In the genomic region with DNA sequence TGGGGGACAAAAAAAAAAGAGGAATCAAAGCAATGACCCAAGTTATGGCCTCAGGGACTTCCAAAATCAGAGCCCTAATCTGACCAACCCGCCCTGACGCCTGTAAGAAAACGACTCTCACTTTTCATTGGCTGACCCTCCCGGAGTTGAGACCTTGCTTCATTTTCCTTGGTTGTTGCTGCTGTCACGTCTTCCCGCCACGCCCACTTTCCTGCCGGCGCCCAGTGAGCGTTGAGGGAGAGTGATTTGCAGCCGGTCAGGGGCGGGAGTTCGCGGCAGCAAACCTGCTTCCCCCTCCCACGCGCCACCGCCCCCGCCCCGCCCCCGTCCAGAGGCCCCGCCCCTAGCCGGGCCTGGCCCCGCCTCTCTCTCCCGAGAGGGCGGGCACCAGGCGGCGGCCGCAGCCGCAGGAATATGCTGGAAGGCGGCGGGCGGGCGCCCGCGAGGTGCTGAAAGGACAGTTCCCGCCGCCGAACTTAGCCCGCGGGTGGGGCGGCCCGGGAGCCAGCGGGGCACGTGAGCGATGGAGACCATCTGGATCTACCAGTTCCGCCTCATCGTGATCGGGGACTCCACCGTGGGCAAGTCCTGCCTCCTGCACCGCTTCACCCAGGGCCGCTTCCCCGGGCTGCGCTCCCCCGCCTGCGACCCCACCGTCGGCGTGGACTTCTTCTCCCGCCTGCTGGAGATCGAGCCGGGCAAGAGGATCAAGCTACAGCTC, we compare ENCODE assay signal across 1 cellular context.
A peak's percentile ranks its signal among the peaks of the same experiment; 100 is the strongest.
TF ChIP-seq lines count a peak whose summit lies in the region.

A gene with protein sequence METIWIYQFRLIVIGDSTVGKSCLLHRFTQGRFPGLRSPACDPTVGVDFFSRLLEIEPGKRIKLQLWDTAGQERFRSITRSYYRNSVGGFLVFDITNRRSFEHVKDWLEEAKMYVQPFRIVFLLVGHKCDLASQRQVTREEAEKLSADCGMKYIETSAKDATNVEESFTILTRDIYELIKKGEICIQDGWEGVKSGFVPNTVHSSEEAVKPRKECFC (plus strand): TSS at position 403 of the 721 bp plus-strand sequence. CDS start 121 bp downstream, at position 524.

TF ChIP-seq in GM12878, 131 proteins besides CTCF, POLR2A, EP300 and RAD21 (continued from another document and continues in another):
- TF ChIP-seq RB1 (IDR thresholded peaks at IDR 0.05; ENCODE audit: borderline replicate concordance) (no peak), CHD2 (IDR thresholded peaks at IDR 0.05; ENCODE audit: borderline replicate concordance, low read depth, low read length) (peak; percentile 82), PML (IDR thresholded peaks at IDR 0.05; ENCODE audit: low read length) (no peak), ZSCAN29 (IDR thresholded peaks at IDR 0.05) (no peak), JUND (IDR thresholded peaks at IDR 0.05; ENCODE audit: low read depth, low read length) (no peak), HDAC6 (IDR thresholded peaks at IDR 0.05; ENCODE audit: unreplicated experiment) (no peak), ATF7 (IDR thresholded peaks at IDR 0.05; ENCODE audit: low read depth) (no peak), SMARCA5 (IDR thresholded peaks at IDR 0.05) (peak; percentile 80), ETV6 (conservative IDR thresholded peaks at IDR 0.05 in 1 of 2, IDR thresholded peaks at IDR 0.05 in 1 of 2; ENCODE audit: borderline replicate concordance in 1 of 2, low read depth in 1 of 2) (no peak), RCOR1 (conservative IDR thresholded peaks at IDR 0.05; ENCODE audit: low read depth, low read length) (no peak), GATAD2B (conservative IDR thresholded peaks at IDR 0.05; ENCODE audit: low read depth) (no peak; the same call in none of the 2 replicates), NRF1 (conservative IDR thresholded peaks at IDR 0.05; ENCODE audit: low read depth, low read length) (no peak), SMAD1 (IDR thresholded peaks at IDR 0.05; ENCODE audit: low read depth, partially characterized antibody) (no peak), BMI1 (IDR thresholded peaks at IDR 0.05; ENCODE audit: borderline replicate concordance) (no peak), MEF2A (IDR thresholded peaks at IDR 0.05; ENCODE audit: insufficient read depth, low read depth, low read length) (no peak), CREB1 (IDR thresholded peaks at IDR 0.05; ENCODE audit: low read depth) (peak; percentile 85), PAX5 (IDR thresholded peaks at IDR 0.05; ENCODE audit: borderline replicate concordance, low read depth, low read length) (no peak), SMAD5 (IDR thresholded peaks at IDR 0.05; ENCODE audit: low read depth) (0 out of 2 replicates have a peak, but pooled peaks have one; percentile 40), CEBPB (IDR thresholded peaks at IDR 0.05; ENCODE audit: borderline replicate concordance in 1 of 2, low read depth in 2 of 2, low read length in 2 of 2) (no peak), POU2F2 (IDR thresholded peaks at IDR 0.05; ENCODE audit: borderline replicate concordance, low read depth, low read length) (no peak), STAT3 (IDR thresholded peaks at IDR 0.05; ENCODE audit: low read depth, low read length) (no peak), BCL11A (IDR thresholded peaks at IDR 0.05; ENCODE audit: low read depth, low read length) (no peak), RUNX3 (IDR thresholded peaks at IDR 0.05; ENCODE audit: low read length) (peak; percentile 33; the same call in 1 of the 2 replicates), CBFB (IDR thresholded peaks at IDR 0.05; ENCODE audit: low read depth) (no peak), BRCA1 (IDR thresholded peaks at IDR 0.05; ENCODE audit: low read depth, low read length) (no peak), CBX3 (IDR thresholded peaks at IDR 0.05; ENCODE audit: borderline replicate concordance, low read depth) (no peak), RAD51 (IDR thresholded peaks at IDR 0.05) (peak; percentile 41; the same call in 1 of the 2 replicates), TARDBP (IDR thresholded peaks at IDR 0.05; ENCODE audit: borderline replicate concordance) (no peak; the same call in 1 of the 2 replicates), YBX1 (IDR thresholded peaks at IDR 0.05) (no peak), BHLHE40 (IDR thresholded peaks at IDR 0.05; ENCODE audit: borderline replicate concordance in 1 of 2, low read depth in 2 of 2, low read length in 1 of 2) (peak; percentile 96 to 99), HDGF (IDR thresholded peaks at IDR 0.05) (no peak), ZNF24 (IDR thresholded peaks at IDR 0.05) (no peak), ZNF274 (IDR thresholded peaks at IDR 0.05; ENCODE audit: insufficient read depth, insufficient read length) (no peak), MYB (IDR thresholded peaks at IDR 0.05; ENCODE audit: borderline replicate concordance, low read depth, low read length) (no peak), YY1 (IDR thresholded peaks at IDR 0.05; ENCODE audit: low read depth, low read length) (0 out of 2 replicates have a peak, but pooled peaks have one; percentile 8), ZNF207 (IDR thresholded peaks at IDR 0.05; ENCODE audit: borderline replicate concordance) (no peak), NR2C1 (IDR thresholded peaks at IDR 0.05) (no peak), MTA3 (IDR thresholded peaks at IDR 0.05; ENCODE audit: borderline replicate concordance, low read length) (no peak), POLR2AphosphoS2 (IDR thresholded peaks at IDR 0.05; ENCODE audit: low read depth, low read length) (no peak)
- TF ChIP-seq, protein P1, sequence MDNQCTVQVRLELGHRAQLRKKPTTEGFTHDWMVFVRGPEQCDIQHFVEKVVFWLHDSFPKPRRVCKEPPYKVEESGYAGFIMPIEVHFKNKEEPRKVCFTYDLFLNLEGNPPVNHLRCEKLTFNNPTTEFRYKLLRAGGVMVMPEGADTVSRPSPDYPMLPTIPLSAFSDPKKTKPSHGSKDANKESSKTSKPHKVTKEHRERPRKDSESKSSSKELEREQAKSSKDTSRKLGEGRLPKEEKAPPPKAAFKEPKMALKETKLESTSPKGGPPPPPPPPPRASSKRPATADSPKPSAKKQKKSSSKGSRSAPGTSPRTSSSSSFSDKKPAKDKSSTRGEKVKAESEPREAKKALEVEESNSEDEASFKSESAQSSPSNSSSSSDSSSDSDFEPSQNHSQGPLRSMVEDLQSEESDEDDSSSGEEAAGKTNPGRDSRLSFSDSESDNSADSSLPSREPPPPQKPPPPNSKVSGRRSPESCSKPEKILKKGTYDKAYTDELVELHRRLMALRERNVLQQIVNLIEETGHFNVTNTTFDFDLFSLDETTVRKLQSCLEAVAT (IDR thresholded peaks at IDR 0.05) = no peak
- TF ChIP-seq, protein P2, sequence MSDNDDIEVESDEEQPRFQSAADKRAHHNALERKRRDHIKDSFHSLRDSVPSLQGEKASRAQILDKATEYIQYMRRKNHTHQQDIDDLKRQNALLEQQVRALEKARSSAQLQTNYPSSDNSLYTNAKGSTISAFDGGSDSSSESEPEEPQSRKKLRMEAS (IDR thresholded peaks at IDR 0.05; ENCODE audit: low read depth, low read length) = peak; percentile 65
- TF ChIP-seq, protein P3, sequence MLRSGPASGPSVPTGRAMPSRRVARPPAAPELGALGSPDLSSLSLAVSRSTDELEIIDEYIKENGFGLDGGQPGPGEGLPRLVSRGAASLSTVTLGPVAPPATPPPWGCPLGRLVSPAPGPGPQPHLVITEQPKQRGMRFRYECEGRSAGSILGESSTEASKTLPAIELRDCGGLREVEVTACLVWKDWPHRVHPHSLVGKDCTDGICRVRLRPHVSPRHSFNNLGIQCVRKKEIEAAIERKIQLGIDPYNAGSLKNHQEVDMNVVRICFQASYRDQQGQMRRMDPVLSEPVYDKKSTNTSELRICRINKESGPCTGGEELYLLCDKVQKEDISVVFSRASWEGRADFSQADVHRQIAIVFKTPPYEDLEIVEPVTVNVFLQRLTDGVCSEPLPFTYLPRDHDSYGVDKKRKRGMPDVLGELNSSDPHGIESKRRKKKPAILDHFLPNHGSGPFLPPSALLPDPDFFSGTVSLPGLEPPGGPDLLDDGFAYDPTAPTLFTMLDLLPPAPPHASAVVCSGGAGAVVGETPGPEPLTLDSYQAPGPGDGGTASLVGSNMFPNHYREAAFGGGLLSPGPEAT (IDR thresholded peaks at IDR 0.05; ENCODE audit: low read depth) = 0 out of 2 replicates have a peak, but pooled peaks have one; percentile 4
- TF ChIP-seq, protein P4, sequence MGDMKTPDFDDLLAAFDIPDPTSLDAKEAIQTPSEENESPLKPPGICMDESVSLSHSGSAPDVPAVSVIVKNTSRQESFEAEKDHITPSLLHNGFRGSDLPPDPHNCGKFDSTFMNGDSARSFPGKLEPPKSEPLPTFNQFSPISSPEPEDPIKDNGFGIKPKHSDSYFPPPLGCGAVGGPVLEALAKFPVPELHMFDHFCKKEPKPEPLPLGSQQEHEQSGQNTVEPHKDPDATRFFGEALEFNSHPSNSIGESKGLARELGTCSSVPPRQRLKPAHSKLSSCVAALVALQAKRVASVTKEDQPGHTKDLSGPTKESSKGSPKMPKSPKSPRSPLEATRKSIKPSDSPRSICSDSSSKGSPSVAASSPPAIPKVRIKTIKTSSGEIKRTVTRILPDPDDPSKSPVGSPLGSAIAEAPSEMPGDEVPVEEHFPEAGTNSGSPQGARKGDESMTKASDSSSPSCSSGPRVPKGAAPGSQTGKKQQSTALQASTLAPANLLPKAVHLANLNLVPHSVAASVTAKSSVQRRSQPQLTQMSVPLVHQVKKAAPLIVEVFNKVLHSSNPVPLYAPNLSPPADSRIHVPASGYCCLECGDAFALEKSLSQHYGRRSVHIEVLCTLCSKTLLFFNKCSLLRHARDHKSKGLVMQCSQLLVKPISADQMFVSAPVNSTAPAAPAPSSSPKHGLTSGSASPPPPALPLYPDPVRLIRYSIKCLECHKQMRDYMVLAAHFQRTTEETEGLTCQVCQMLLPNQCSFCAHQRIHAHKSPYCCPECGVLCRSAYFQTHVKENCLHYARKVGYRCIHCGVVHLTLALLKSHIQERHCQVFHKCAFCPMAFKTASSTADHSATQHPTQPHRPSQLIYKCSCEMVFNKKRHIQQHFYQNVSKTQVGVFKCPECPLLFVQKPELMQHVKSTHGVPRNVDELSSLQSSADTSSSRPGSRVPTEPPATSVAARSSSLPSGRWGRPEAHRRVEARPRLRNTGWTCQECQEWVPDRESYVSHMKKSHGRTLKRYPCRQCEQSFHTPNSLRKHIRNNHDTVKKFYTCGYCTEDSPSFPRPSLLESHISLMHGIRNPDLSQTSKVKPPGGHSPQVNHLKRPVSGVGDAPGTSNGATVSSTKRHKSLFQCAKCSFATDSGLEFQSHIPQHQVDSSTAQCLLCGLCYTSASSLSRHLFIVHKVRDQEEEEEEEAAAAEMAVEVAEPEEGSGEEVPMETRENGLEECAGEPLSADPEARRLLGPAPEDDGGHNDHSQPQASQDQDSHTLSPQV (IDR thresholded peaks at IDR 0.05) = no peak
- TF ChIP-seq, protein P5, sequence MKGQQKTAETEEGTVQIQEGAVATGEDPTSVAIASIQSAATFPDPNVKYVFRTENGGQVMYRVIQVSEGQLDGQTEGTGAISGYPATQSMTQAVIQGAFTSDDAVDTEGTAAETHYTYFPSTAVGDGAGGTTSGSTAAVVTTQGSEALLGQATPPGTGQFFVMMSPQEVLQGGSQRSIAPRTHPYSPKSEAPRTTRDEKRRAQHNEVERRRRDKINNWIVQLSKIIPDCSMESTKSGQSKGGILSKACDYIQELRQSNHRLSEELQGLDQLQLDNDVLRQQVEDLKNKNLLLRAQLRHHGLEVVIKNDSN (IDR thresholded peaks at IDR 0.05; ENCODE audit: borderline replicate concordance, extremely low read length, insufficient read depth, low read depth, low read length) = peak; percentile 78
- TF ChIP-seq, protein P6, sequence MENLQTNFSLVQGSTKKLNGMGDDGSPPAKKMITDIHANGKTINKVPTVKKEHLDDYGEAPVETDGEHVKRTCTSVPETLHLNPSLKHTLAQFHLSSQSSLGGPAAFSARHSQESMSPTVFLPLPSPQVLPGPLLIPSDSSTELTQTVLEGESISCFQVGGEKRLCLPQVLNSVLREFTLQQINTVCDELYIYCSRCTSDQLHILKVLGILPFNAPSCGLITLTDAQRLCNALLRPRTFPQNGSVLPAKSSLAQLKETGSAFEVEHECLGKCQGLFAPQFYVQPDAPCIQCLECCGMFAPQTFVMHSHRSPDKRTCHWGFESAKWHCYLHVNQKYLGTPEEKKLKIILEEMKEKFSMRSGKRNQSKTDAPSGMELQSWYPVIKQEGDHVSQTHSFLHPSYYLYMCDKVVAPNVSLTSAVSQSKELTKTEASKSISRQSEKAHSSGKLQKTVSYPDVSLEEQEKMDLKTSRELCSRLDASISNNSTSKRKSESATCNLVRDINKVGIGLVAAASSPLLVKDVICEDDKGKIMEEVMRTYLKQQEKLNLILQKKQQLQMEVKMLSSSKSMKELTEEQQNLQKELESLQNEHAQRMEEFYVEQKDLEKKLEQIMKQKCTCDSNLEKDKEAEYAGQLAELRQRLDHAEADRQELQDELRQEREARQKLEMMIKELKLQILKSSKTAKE (IDR thresholded peaks at IDR 0.05; ENCODE audit: low read depth, poor library complexity, severe bottlenecking) = no peak
- TF ChIP-seq, protein P7, sequence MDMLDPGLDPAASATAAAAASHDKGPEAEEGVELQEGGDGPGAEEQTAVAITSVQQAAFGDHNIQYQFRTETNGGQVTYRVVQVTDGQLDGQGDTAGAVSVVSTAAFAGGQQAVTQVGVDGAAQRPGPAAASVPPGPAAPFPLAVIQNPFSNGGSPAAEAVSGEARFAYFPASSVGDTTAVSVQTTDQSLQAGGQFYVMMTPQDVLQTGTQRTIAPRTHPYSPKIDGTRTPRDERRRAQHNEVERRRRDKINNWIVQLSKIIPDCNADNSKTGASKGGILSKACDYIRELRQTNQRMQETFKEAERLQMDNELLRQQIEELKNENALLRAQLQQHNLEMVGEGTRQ (IDR thresholded peaks at IDR 0.05; ENCODE audit: borderline replicate concordance, low read depth, low read length) = peak; percentile 23
- TF ChIP-seq, protein P8, sequence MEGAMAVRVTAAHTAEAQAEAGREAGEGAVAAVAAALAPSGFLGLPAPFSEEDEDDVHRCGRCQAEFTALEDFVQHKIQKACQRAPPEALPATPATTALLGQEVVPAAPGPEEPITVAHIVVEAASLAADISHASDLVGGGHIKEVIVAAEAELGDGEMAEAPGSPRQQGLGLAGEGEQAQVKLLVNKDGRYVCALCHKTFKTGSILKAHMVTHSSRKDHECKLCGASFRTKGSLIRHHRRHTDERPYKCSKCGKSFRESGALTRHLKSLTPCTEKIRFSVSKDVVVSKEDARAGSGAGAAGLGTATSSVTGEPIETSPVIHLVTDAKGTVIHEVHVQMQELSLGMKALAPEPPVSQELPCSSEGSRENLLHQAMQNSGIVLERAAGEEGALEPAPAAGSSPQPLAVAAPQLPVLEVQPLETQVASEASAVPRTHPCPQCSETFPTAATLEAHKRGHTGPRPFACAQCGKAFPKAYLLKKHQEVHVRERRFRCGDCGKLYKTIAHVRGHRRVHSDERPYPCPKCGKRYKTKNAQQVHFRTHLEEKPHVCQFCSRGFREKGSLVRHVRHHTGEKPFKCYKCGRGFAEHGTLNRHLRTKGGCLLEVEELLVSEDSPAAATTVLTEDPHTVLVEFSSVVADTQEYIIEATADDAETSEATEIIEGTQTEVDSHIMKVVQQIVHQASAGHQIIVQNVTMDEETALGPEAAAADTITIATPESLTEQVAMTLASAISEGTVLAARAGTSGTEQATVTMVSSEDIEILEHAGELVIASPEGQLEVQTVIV (IDR thresholded peaks at IDR 0.05; ENCODE audit: borderline replicate concordance, partially characterized antibody) = no peak
- TF ChIP-seq, protein P9, sequence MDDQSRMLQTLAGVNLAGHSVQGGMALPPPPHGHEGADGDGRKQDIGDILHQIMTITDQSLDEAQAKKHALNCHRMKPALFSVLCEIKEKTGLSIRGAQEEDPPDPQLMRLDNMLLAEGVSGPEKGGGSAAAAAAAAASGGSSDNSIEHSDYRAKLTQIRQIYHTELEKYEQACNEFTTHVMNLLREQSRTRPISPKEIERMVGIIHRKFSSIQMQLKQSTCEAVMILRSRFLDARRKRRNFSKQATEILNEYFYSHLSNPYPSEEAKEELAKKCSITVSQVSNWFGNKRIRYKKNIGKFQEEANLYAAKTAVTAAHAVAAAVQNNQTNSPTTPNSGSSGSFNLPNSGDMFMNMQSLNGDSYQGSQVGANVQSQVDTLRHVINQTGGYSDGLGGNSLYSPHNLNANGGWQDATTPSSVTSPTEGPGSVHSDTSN (IDR thresholded peaks at IDR 0.05; ENCODE audit: insufficient replicate concordance, low read depth, low read length) = peak; percentile 96
